ENCODE assay signal across 26 cellular contexts in genomic region chr1:29164588-29164987, GRCh38. TPM values are rescaled to one million over a fixed set of nuclear protein-coding genes. Genes with fewer than 3 reads are reported as not detected.
DNase-seq lines count a peak whose midpoint lies in the region; ATAC-seq and TF ChIP-seq lines count a peak whose summit lies in the region.
"Had no signal": no experiment of that assay in that cellular context is flagged by ENCODE, and none has a peak within 500 bp of the region (broad histone marks: within the 10 kb centered on the region; RNA-seq: fewer than 3 reads in every experiment).

No MANE protein-coding gene starts in this region.

- WGBS in HUES64, result 40% methylated on average over 4 of the region's 4 CpGs
- 79 to 81% methylated on average over 3 to 4 of the region's 4 CpGs for WGBS in endodermal cell (ENCODE audit: insufficient coverage in 1 of 2, insufficient read length in 1 of 2), 2 experiments

- no peaks in the 10 kb centered on the region for H3K27me3 Mint-ChIP-seq in CD4-positive, alpha-beta memory T cell
- H3K27me3 Mint-ChIP-seq in endodermal cell (ENCODE audit: insufficient read depth) (no peaks in the 10 kb centered on the region), nephron (ENCODE audit: low read depth) (no peaks in the 10 kb centered on the region)
- H3K27me3 Mint-ChIP-seq: activated CD4-positive, alpha-beta T cell treated with anti-CD3 and anti-CD28 coated beads for 36 hours had no signal

- H3K4me3 Mint-ChIP-seq in CD4-positive, alpha-beta memory T cell, result no peak overlapping the region
- H3K4me3 Mint-ChIP-seq in endodermal cell (peak overlapping the region; percentile 4), nephron (no peak overlapping the region)
- H3K4me3 Mint-ChIP-seq: activated CD4-positive, alpha-beta T cell treated with anti-CD3 and anti-CD28 coated beads for 36 hours had no signal

- no peak for TF ChIP-seq CTCF in endodermal cell (conservative IDR thresholded peaks at IDR 0.05)
- no peak for TF ChIP-seq CTCF in nephron (IDR thresholded peaks at IDR 0.05; ENCODE audit: unreplicated experiment in 3 of 3)

- H3K9ac ChIP-seq in HUES64 (ENCODE audit: low read depth, low read length) (peak overlapping the region; percentile 49), endodermal cell (ENCODE audit: extremely low read depth, low read length, poor library complexity, severe bottlenecking) (no peak overlapping the region)

- no peaks in the 10 kb centered on the region for H3K9me3 ChIP-seq in CD4-positive, alpha-beta memory T cell (ENCODE audit: control insufficient read depth in 1 of 2, low read length in 2 of 2)
- H3K9me3 ChIP-seq in HUES64 (ENCODE audit: insufficient read depth, low read depth, low read length) (no peaks in the 10 kb centered on the region), endodermal cell (ENCODE audit: control insufficient read depth, low read length) (no peaks in the 10 kb centered on the region)
- H3K9me3 ChIP-seq: BE2C, heart left ventricle, SJSA1, transverse colon had no signal

- H3K27ac Mint-ChIP-seq in CD4-positive, alpha-beta memory T cell, result peak overlapping the region in 4 of 7 donors; percentile 22 to 74 (median 66)
- H3K27ac Mint-ChIP-seq in endodermal cell (peak overlapping the region; percentile 91), nephron (peak overlapping the region; percentile 25 to 76 (median 33))
- H3K27ac Mint-ChIP-seq: activated CD4-positive, alpha-beta T cell treated with anti-CD3 and anti-CD28 coated beads for 36 hours had no signal

- H3K27ac ChIP-seq in CD4-positive, alpha-beta memory T cell (ENCODE audit: low read depth, low read length), result no peak overlapping the region
- H3K27ac ChIP-seq in HUES64 (ENCODE audit: low read depth, low read length) (peak overlapping the region; percentile 96), endodermal cell (ENCODE audit: low read depth, low read length) (peak overlapping the region; percentile 91)
- H3K27ac ChIP-seq: heart left ventricle, SJSA1, transverse colon had no signal

- peaks cover 15 to 61% of the 10 kb centered on the region in 2 donors for H3K36me3 Mint-ChIP-seq in CD4-positive, alpha-beta memory T cell
- H3K36me3 Mint-ChIP-seq in endodermal cell (ENCODE audit: low read depth) (peaks cover 55% of the 10 kb centered on the region), nephron (ENCODE audit: low read depth) (peaks cover 58% of the 10 kb centered on the region)

- H3K36me3 ChIP-seq in CD4-positive, alpha-beta memory T cell (ENCODE audit: insufficient read depth, low read length), result peaks cover 37% of the 10 kb centered on the region
- peaks cover 63% of the 10 kb centered on the region for H3K36me3 ChIP-seq in HUES64 (ENCODE audit: insufficient read depth, low read length)
- H3K36me3 ChIP-seq in endodermal cell (ENCODE audit: control insufficient read depth, insufficient read depth, low read length), result peaks cover 92% of the 10 kb centered on the region

- peaks cover 47% of the 10 kb centered on the region for H3K4me1 ChIP-seq in CD4-positive, alpha-beta memory T cell (ENCODE audit: insufficient read depth, low read length)
- H3K4me1 ChIP-seq in HUES64 (ENCODE audit: insufficient read depth, low read length) (peaks cover 49% of the 10 kb centered on the region), endodermal cell (ENCODE audit: control insufficient read depth, insufficient read depth, low read length) (peaks cover 7% of the 10 kb centered on the region)
- H3K4me1 ChIP-seq: BE2C, SJSA1 had no signal

- no peak for DNase-seq in CD4-positive, alpha-beta memory T cell
- no peak for DNase-seq in endodermal cell
- DNase-seq in epidermal melanocyte (ENCODE audit: insufficient read length, low spot score), result no peak
- no peak for DNase-seq in posterior cingulate gyrus
- DNase-seq: activated CD4-positive, alpha-beta T cell treated with anti-CD3 and anti-CD28 coated beads for 36 hours; activated naive CD4-positive, alpha-beta T cell treated with Interleukin-2 at 50 U/mL for 16 hours; BE2C; DMS153; foreskin fibroblast; GDM1; HCEC 1CT; heart left ventricle; left colon; mammary epithelial cell; NCI-H1417 treated with DMSO at 0.1 percent for 48 hours; NCI-H774; nucleus accumbens; stimulated activated CD8-positive, alpha-beta memory T cell treated with anti-CD3 and anti-CD28 coated beads, Interleukin-4, amount 100 ng/mL, for 48 hours; transverse colon had no signal

- no peak overlapping the region for H3K4me3 ChIP-seq in CD4-positive, alpha-beta memory T cell (ENCODE audit: low read length in 2 of 2)
- H3K4me3 ChIP-seq in HUES64 (ENCODE audit: low read length) (peak overlapping the region; percentile 15), endodermal cell (ENCODE audit: low read length) (no peak overlapping the region)
- H3K4me3 ChIP-seq: heart left ventricle, SJSA1, transverse colon had no signal

- ATAC-seq in GM19467 (IDR thresholded peaks at IDR 0.05; ENCODE audit: unreplicated experiment) (no peak), HG03460 (IDR thresholded peaks at IDR 0.05; ENCODE audit: unreplicated experiment) (no peak)
- ATAC-seq: activated CD4-positive, alpha-beta T cell treated with anti-CD3 and anti-CD28 coated beads for 36 hours; esophagus mucosa; heart left ventricle; left colon had no signal

- H3K9me3 Mint-ChIP-seq in CD4-positive, alpha-beta memory T cell, result no peaks in the 10 kb centered on the region
- H3K9me3 Mint-ChIP-seq in endodermal cell, result no peaks in the 10 kb centered on the region
- H3K9me3 Mint-ChIP-seq in nephron, result no peaks in the 10 kb centered on the region

- POLR2A ChIA-PET in CD4-positive, alpha-beta memory T cell (lab: Charles Lee; ENCODE audit: partially characterized antibody), result no interaction called here

- CTCF ChIA-PET in CD4-positive, alpha-beta memory T cell (lab: Charles Lee; ENCODE audit: partially characterized antibody), result no interaction called here

- H3K27me3 ChIP-seq in CD4-positive, alpha-beta memory T cell (ENCODE audit: insufficient read depth, low read length), result no peaks in the 10 kb centered on the region
- H3K27me3 ChIP-seq in HUES64 (ENCODE audit: insufficient read depth, low read length) (no peaks in the 10 kb centered on the region), endodermal cell (ENCODE audit: control insufficient read depth, insufficient read depth, low read length, poor library complexity, severe bottlenecking) (no peaks in the 10 kb centered on the region)
- H3K27me3 ChIP-seq: BE2C, heart left ventricle, SJSA1, transverse colon had no signal

- peaks cover 41 to 65% (median 52%) of the 10 kb centered on the region in 4 donors for H3K4me1 Mint-ChIP-seq in CD4-positive, alpha-beta memory T cell
- H3K4me1 Mint-ChIP-seq in endodermal cell (peaks cover 43% of the 10 kb centered on the region), nephron (peaks cover 37% of the 10 kb centered on the region)

- intact Hi-C loops in CD4-positive, alpha-beta memory T cell (cut with micrococcal nuclease), result no loop called here
- intact Hi-C loops in posterior cingulate gyrus (cut with DNase I), result no loop called here

RNA-seq across cellular contexts. Expression of gene SRSF4, which starts 17.1 kb away (rescaled TPM):
- total RNA-seq in CD4-positive, alpha-beta memory T cell, result 10 to 100 TPM; 83.3 to 86.8 TPM
- polyA plus RNA-seq in CD4-positive, alpha-beta memory T cell, result 100 to 1,000 TPM in 1 of 2 donors, 10 to 100 TPM in 1; 60.2 to 104 TPM
- polyA plus RNA-seq in HUES64 (2013, experiment 1 of 2), result 56.7 TPM
- 67.7 TPM for polyA plus RNA-seq in HUES64 (2013, experiment 2 of 2)
- 100 to 1,000 TPM in 1 of 2 donors, 10 to 100 TPM in 1; 89.1 to 107 TPM for total RNA-seq in endodermal cell
- 101 TPM for polyA plus RNA-seq in endodermal cell (2013, experiment 1 of 2)
- 85.0 TPM for polyA plus RNA-seq in endodermal cell (2013, experiment 2 of 2)

RNA-seq across cellular contexts. Expression of gene TMEM200B, which starts 40.9 kb away (rescaled TPM):
- not detected for total RNA-seq in CD4-positive, alpha-beta memory T cell
- under 1 TPM in 1 of 2 donors, not detected in 1; 0.24 TPM for polyA plus RNA-seq in CD4-positive, alpha-beta memory T cell
- 3.9 TPM for polyA plus RNA-seq in HUES64 (2013, experiment 1 of 2)
- 5.0 TPM for polyA plus RNA-seq in HUES64 (2013, experiment 2 of 2)
- 10 to 100 TPM; 36.0 to 49.4 TPM for total RNA-seq in endodermal cell
- 8.4 TPM for polyA plus RNA-seq in endodermal cell (2013, experiment 1 of 2)
- 8.4 TPM for polyA plus RNA-seq in endodermal cell (2013, experiment 2 of 2)
- total RNA-seq: T-helper 1 cell treated with Interleukin-12 subunit alpha and Interleukin-12 subunit beta and Interleukin-4 antibody, amounts not matched to agents 30 ng/mL and 1 ng/mL, for 36 hours had no signal

Comparison
In these comparisons a context has a peak if more than half of its experiments do, and no peak if none do; other contexts are left out.
1. H3K27ac Mint-ChIP-seq: peak in every context shown above with its lines; median percentile 91 in endodermal cell; 66 in CD4-positive, alpha-beta memory T cell; 33 in nephron.
2. RNA of gene TMEM200B, which starts 40.9 kb away (total RNA-seq): 36.0 to 49.4 TPM in endodermal cell; not detected in CD4-positive, alpha-beta memory T cell; every median in the first group is over 10 times any median in the second.